9 cellular contexts compared by ENCODE assay signal in genomic region chr4:39425297-39425696, GRCh38. TPM values are rescaled to one million over a fixed set of nuclear protein-coding genes. Genes with fewer than 3 reads are reported as not detected.
DNase-seq lines count a peak whose midpoint lies in the region; ATAC-seq and TF ChIP-seq lines count a peak whose summit lies in the region.
"Not testable (repeated sequence)": the region's sequence is repeated elsewhere in the genome, so short reads cannot be mapped to it uniquely, and the experiment has no call there.
"Had no signal": no experiment of that assay in that cellular context is flagged by ENCODE, and none has a peak within 500 bp of the region (broad histone marks: within the 10 kb centered on the region; RNA-seq: fewer than 3 reads in every experiment).

No MANE protein-coding gene starts in this region.

- not testable (repeated sequence) for TF ChIP-seq RAD21 in liver (IDR thresholded peaks at IDR 0.05)

- not testable (repeated sequence) for H3K4me1 Mint-ChIP-seq in activated CD4-positive, alpha-beta T cell treated with anti-CD3 and anti-CD28 coated beads, Interleukin-2, amount 10 ng/mL, durations not matched to agents 7 days and 5 days
- H3K4me1 Mint-ChIP-seq in nephron progenitor cell, result peaks cover 19% of the 10 kb centered on the region

- peak overlapping the region; percentile 31 for H3K27ac Mint-ChIP-seq in activated CD4-positive, alpha-beta T cell treated with anti-CD3 and anti-CD28 coated beads, Interleukin-2, amount 10 ng/mL, durations not matched to agents 7 days and 5 days
- peak overlapping the region; percentile 68 for H3K27ac Mint-ChIP-seq in nephron progenitor cell

- not testable (repeated sequence) for H3K27me3 Mint-ChIP-seq in activated CD4-positive, alpha-beta T cell treated with anti-CD3 and anti-CD28 coated beads, Interleukin-2, amount 10 ng/mL, durations not matched to agents 7 days and 5 days; nephron progenitor cell (ENCODE audit: low read depth, poor library complexity)

- not testable (repeated sequence) for DNase-seq in activated CD4-positive, alpha-beta T cell treated with anti-CD3 and anti-CD28 coated beads, Interleukin-2, amount 10 ng/mL, durations not matched to agents 7 days and 5 days; left lobe of liver (ENCODE audit: low spot score); nephron progenitor cell

- H3K4me3 ChIP-seq in liver (ENCODE audit: low read depth in 1 of 3, low read length in 3 of 3); subcutaneous abdominal adipose tissue (ENCODE audit: low read depth in 1 of 5, low read length in 5 of 5): not testable (repeated sequence)

- not testable (repeated sequence) for H3K9me3 Mint-ChIP-seq in activated CD4-positive, alpha-beta T cell treated with anti-CD3 and anti-CD28 coated beads, Interleukin-2, amount 10 ng/mL, durations not matched to agents 7 days and 5 days; nephron progenitor cell

- POLR2A ChIA-PET in activated CD4-positive, alpha-beta T cell treated with anti-CD3 and anti-CD28 coated beads, Interleukin-2, amount 10 ng/mL, durations not matched to agents 7 days and 5 days (lab: Charles Lee), result not testable (repeated sequence)

- TF ChIP-seq CTCF in liver (IDR thresholded peaks at IDR 0.05; ENCODE audit: low read depth, low read length, missing input control); nephron progenitor cell (IDR thresholded peaks at IDR 0.05): not testable (repeated sequence)

- H3K9me3 ChIP-seq in liver (ENCODE audit: control insufficient read depth in 4 of 4, low read length in 3 of 4); subcutaneous abdominal adipose tissue (ENCODE audit: control insufficient read depth in 5 of 5, low read length in 5 of 5): not testable (repeated sequence)

- WGBS in liver, result 39% methylated on average over 1 of the region's 1 CpG

- H3K36me3 Mint-ChIP-seq in activated CD4-positive, alpha-beta T cell treated with anti-CD3 and anti-CD28 coated beads, Interleukin-2, amount 10 ng/mL, durations not matched to agents 7 days and 5 days (ENCODE audit: low read depth); nephron progenitor cell (ENCODE audit: low read depth): not testable (repeated sequence)

- peak; percentile 29 for ATAC-seq in left lobe of liver

- not testable (repeated sequence) for H3K27me3 ChIP-seq in liver (ENCODE audit: control insufficient read depth in 4 of 4, insufficient read depth in 4 of 4, low read length in 3 of 4); subcutaneous abdominal adipose tissue (ENCODE audit: control insufficient read depth in 5 of 5, insufficient read depth in 4 of 5, low read length in 5 of 5)

- not testable (repeated sequence) for H3K36me3 ChIP-seq in liver (ENCODE audit: control insufficient read depth in 4 of 4, insufficient read depth in 3 of 4, low read depth in 1 of 4, low read length in 3 of 4); subcutaneous abdominal adipose tissue (ENCODE audit: control insufficient read depth in 5 of 5, insufficient read depth in 5 of 5, low read length in 5 of 5)

- H3K27ac ChIP-seq in liver (ENCODE audit: low read depth in 1 of 2, low read length in 2 of 2), result not testable (repeated sequence)
- H3K27ac ChIP-seq in subcutaneous abdominal adipose tissue (ENCODE audit: low read depth, low read length), result peak overlapping the region; percentile 70

- H3K4me3 Mint-ChIP-seq in activated CD4-positive, alpha-beta T cell treated with anti-CD3 and anti-CD28 coated beads, Interleukin-2, amount 10 ng/mL, durations not matched to agents 7 days and 5 days; nephron progenitor cell: not testable (repeated sequence)

- CTCF ChIA-PET in activated CD4-positive, alpha-beta T cell treated with anti-CD3 and anti-CD28 coated beads, Interleukin-2, amount 10 ng/mL, durations not matched to agents 7 days and 5 days (lab: Charles Lee), result interaction anchor here (0.6 to 1.8 kb wide), 2 partner anchors 8 to 13 kb away, joined by 3 to 5 read pairs; no protein-coding TSS in a partner anchor

- H3K9ac ChIP-seq in liver (ENCODE audit: low read depth in 1 of 2, low read length in 2 of 2); subcutaneous abdominal adipose tissue (ENCODE audit: low read length in 5 of 5): not testable (repeated sequence)

- H3K4me1 ChIP-seq in liver (ENCODE audit: control insufficient read depth in 4 of 4, insufficient read depth in 4 of 4, low read length in 3 of 4), result peaks cover 7 to 37% (median 19%) of the 10 kb centered on the region in 4 donors
- peaks cover 0 to 13% (median 0%) of the 10 kb centered on the region in 5 donors for H3K4me1 ChIP-seq in subcutaneous abdominal adipose tissue (ENCODE audit: control insufficient read depth in 5 of 5, insufficient read depth in 5 of 5, low read length in 5 of 5)

TF ChIP-seq in liver, 16 proteins besides CTCF, POLR2A, EP300 and RAD21:
- peak; percentile 30 to 32 for TF ChIP-seq HNF4A (conservative IDR thresholded peaks at IDR 0.05)

RNA-seq across cellular contexts. Expression of gene KLB, which starts 18.6 kb away (rescaled TPM):
- not detected for total RNA-seq in activated CD4-positive, alpha-beta T cell treated with anti-CD3 and anti-CD28 coated beads, Interleukin-2, amount 10 ng/mL, durations not matched to agents 7 days and 5 days
- total RNA-seq in left lobe of liver, result 22.0 TPM
- total RNA-seq in liver, result 10 to 100 TPM; 28.0 to 31.0 TPM
- polyA plus RNA-seq in liver, result 10 to 100 TPM; 13.5 to 17.5 TPM
- total RNA-seq: A172; B cell; CD4-positive, alpha-beta T cell had no signal
- polyA plus RNA-seq: BJ had no signal

RNA-seq across cellular contexts. Expression of gene RPL9, which starts 33.4 kb away (rescaled TPM):
- total RNA-seq in activated CD4-positive, alpha-beta T cell treated with anti-CD3 and anti-CD28 coated beads, Interleukin-2, amount 10 ng/mL, durations not matched to agents 7 days and 5 days, result 1,000 to 10,000 TPM in 1 of 2 experiments, 100 to 1,000 TPM in 1; 868 to 1,019 TPM
- total RNA-seq in left lobe of liver, result 364 TPM
- 1,000 to 10,000 TPM in 1 of 2 donors, 100 to 1,000 TPM in 1; 732 to 1,176 TPM for total RNA-seq in liver
- 100 to 1,000 TPM; 427 to 499 TPM for polyA plus RNA-seq in liver

RNA-seq across cellular contexts. Expression of gene LIAS, which starts 33.6 kb away (rescaled TPM):
- total RNA-seq in activated CD4-positive, alpha-beta T cell treated with anti-CD3 and anti-CD28 coated beads, Interleukin-2, amount 10 ng/mL, durations not matched to agents 7 days and 5 days, result 10 to 100 TPM; 14.2 to 14.5 TPM
- total RNA-seq in left lobe of liver (13.7 TPM), liver (1 to 10 TPM; 7.1 to 9.7 TPM)
- polyA plus RNA-seq in liver, result 1 to 10 TPM; 9.4 to 9.7 TPM

RNA-seq across cellular contexts. Expression of gene RFC1, which starts 59.1 kb away (rescaled TPM):
- 10 to 100 TPM; 78.3 to 96.5 TPM for total RNA-seq in activated CD4-positive, alpha-beta T cell treated with anti-CD3 and anti-CD28 coated beads, Interleukin-2, amount 10 ng/mL, durations not matched to agents 7 days and 5 days
- total RNA-seq in left lobe of liver (16.1 TPM), liver (10 to 100 TPM; 37.6 to 45.2 TPM)
- 10 to 100 TPM; 13.3 to 24.0 TPM for polyA plus RNA-seq in liver

Comparison
In these comparisons a context has a peak if more than half of its experiments do, and no peak if none do; other contexts are left out.
1. RNA of gene KLB, which starts 18.6 kb away (total RNA-seq): 28.0 to 31.0 TPM in liver and 22.0 TPM in left lobe of liver (single experiment); not detected in activated CD4-positive, alpha-beta T cell treated with anti-CD3 and anti-CD28 coated beads, Interleukin-2, amount 10 ng/mL, durations not matched to agents 7 days and 5 days; every median in the first group is over 10 times any median in the second.